In genomic region chr1:15280416-15280815, GRCh38 we compare ENCODE assay signal across 19 cellular contexts. TPM values are rescaled to one million over a fixed set of nuclear protein-coding genes. Genes with fewer than 3 reads are reported as not detected.
"Had no signal": no experiment of that assay in that cellular context is flagged by ENCODE, and none has a peak within 500 bp of the region (broad histone marks: within the 10 kb centered on the region; RNA-seq: fewer than 3 reads in every experiment).

No MANE protein-coding gene starts in this region.

- H3K9me3 ChIP-seq: SK-N-SH had no signal

- DNase-seq: IMR-90, Karpas-422, KG1, MM.1S, NCI-H1092 treated with DMSO at 0.1 percent for 48 hours, NCI-H1436, NCI-H187, NCI-H2029, NCI-H2081 treated with DMSO at 0.1 percent for 48 hours, NCI-H2171, NCI-H226, NCI-H446, NCI-H510A, NCI-H524 treated with DMSO at 0.1 percent for 48 hours, NCI-H69, NCI-H774, RPMI8226, SHP77, SK-N-SH had no signal

- H3K4me2 ChIP-seq: SK-N-SH had no signal

- H3K9me2 ChIP-seq: SK-N-SH had no signal

- H3K9ac ChIP-seq: SK-N-SH had no signal

RNA-seq across cellular contexts. Expression of gene FHAD1, which starts 33.4 kb away (rescaled TPM):
- total RNA-seq: IMR-90 had no signal
- polyA plus RNA-seq: IMR-90 had no signal
